Comparison of ENCODE assay signal across 8 cellular contexts in the genomic region with DNA sequence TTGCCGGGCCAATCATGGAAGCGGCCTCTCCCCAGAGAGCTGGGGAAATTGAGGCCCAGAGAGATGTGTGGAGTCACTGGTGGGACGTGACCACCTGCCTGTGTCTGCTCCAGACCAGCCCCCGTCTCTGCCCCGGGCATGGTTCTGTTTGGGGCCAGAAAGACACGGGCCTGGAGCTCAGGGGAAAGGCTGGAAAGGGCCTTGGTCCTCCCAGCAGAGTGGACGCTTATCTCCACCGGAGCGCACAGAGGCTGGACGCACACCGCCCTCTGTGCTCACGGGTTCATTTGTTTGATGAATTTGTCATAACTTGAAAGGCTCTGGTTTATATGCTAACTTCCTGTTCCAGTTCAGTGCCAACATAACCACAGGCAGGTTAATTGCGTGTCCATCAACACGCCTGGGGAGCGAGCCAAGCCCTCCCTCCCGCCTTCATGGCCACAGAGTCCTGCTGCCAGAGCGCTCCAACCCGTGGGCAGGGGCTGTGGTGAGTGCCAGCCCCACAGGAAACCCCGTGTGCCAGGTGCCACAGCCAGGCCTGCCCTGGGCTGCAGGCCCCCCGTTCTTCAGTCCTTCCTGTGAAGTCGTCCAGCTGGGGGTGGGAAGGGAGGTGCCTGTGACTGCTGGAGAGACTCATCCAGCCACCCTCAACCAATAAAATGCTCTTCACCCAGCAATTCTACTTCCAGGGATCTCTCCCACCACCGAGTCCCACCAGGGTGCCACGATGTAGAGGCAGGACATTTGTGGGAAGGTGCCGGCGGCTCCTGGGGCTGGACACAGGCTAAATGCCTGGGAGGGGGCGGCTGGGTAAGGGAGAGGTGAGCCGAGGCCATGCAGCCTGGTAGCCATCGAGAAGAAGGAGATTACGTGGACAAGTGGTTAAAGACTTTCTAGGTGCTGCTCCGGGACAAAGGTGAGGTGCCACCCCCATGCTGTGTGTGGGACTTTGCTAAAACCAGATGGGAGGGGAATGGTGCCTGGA. TPM values are rescaled to one million over a fixed set of nuclear protein-coding genes. Genes with fewer than 3 reads are reported as not detected.
DNase-seq lines count a peak whose midpoint lies in the region; ATAC-seq and TF ChIP-seq lines count a peak whose summit lies in the region.

No MANE protein-coding gene starts in this region.

- intact Hi-C loops in CD8-positive, alpha-beta T cell (cut with DNase I, micrococcal nuclease), result no loop called here
- intact Hi-C loops in adrenal gland (cut with DNase I), result no loop called here
- intact Hi-C loops in testis (cut with DNase I; ENCODE audit: low total_unique reads), result no loop called here

- H3K9me3 ChIP-seq in CD8-positive, alpha-beta T cell (ENCODE audit: low read length), result no peaks in the 10 kb centered on the region
- H3K9me3 ChIP-seq in adrenal gland (replicated peaks in 1 of 3) (no peaks in the 10 kb centered on the region), thymus (ENCODE audit: control insufficient read depth) (no peaks in the 10 kb centered on the region), testis (no peaks in the 10 kb centered on the region)

- H3K9me3 Mint-ChIP-seq in CD8-positive, alpha-beta T cell, result no peaks in the 10 kb centered on the region

- H3K4me3 ChIP-seq in CD8-positive, alpha-beta T cell (ENCODE audit: low read depth, low read length), result peak overlapping the region; percentile 34
- H3K4me3 ChIP-seq in adrenal gland (peak overlapping the region in 1 of 4 donors; percentile 27), thymus (ENCODE audit: low read length) (no peak overlapping the region), testis (no peak overlapping the region)

- ATAC-seq in CD8-positive, alpha-beta T cell, result peak; percentile 50
- ATAC-seq in GM21528 (IDR thresholded peaks at IDR 0.05; ENCODE audit: low FRiP score, unreplicated experiment), result no peak
- no peak for ATAC-seq in GM19328 (IDR thresholded peaks at IDR 0.05; ENCODE audit: unreplicated experiment)

- 31 to 61% (median 40%) methylated on average over 9 to 30 of the region's 30 CpGs for WGBS in adrenal gland, 4 donors
- WGBS in thymus, result 18% methylated on average over 30 of the region's 30 CpGs
- 60 to 69% methylated on average over 22 to 30 of the region's 30 CpGs for WGBS in testis, 2 donors

- peak overlapping the region; percentile 57 for H3K4me3 Mint-ChIP-seq in CD8-positive, alpha-beta T cell

- H3K27ac Mint-ChIP-seq in CD8-positive, alpha-beta T cell, result no peak overlapping the region

- no peaks in the 10 kb centered on the region for H3K36me3 ChIP-seq in CD8-positive, alpha-beta T cell (ENCODE audit: insufficient read depth, low read length)
- no peaks in the 10 kb centered on the region for H3K36me3 ChIP-seq in adrenal gland (replicated peaks in 1 of 2)
- no peaks in the 10 kb centered on the region for H3K36me3 ChIP-seq in thymus (ENCODE audit: control insufficient read depth, insufficient read depth)
- no peaks in the 10 kb centered on the region for H3K36me3 ChIP-seq in testis (ENCODE audit: low read depth, missing control alignments)

- CTCF ChIA-PET in CD8-positive, alpha-beta T cell (lab: Charles Lee), result interaction anchor here (0.5 to 1.0 kb wide), 2 partner anchors 118 to 908 kb away, joined by 3 to 4 read pairs; no protein-coding TSS in a partner anchor

- H3K27ac ChIP-seq in CD8-positive, alpha-beta T cell (ENCODE audit: low read depth, low read length), result no peak overlapping the region
- H3K27ac ChIP-seq in adrenal gland, result peak overlapping the region; percentile 2 to 89 (median 13)
- peak overlapping the region; percentile 38 for H3K27ac ChIP-seq in layer of hippocampus (ENCODE audit: low read depth, low read length)
- H3K27ac ChIP-seq in thymus (ENCODE audit: low read depth), result peak overlapping the region; percentile 42
- H3K27ac ChIP-seq in testis, result no peak overlapping the region

- H3K4me1 ChIP-seq in CD8-positive, alpha-beta T cell (ENCODE audit: insufficient read depth, low read length), result peaks cover 18% of the 10 kb centered on the region
- H3K4me1 ChIP-seq in adrenal gland (replicated peaks in 1 of 2) (peaks cover 7 to 15% of the 10 kb centered on the region in 2 donors), thymus (ENCODE audit: control insufficient read depth, insufficient read depth, low read length) (peaks cover 5% of the 10 kb centered on the region), testis (peaks cover 4% of the 10 kb centered on the region)

- DNase-seq in CD8-positive, alpha-beta T cell, result peak in 1 of 7 experiments; percentile 5
- peak; percentile 57 for DNase-seq in NCI-H1105 (lab: John Stamatoyannopoulos, UW)
- peak in 6 of 7 donors; percentile 33 to 75 (median 70) for DNase-seq in adrenal gland
- no peak for DNase-seq in testis

- TF ChIP-seq CTCF in CD8-positive, alpha-beta T cell (IDR thresholded peaks at IDR 0.05), result no peak
- TF ChIP-seq CTCF in adrenal gland (IDR thresholded peaks at IDR 0.05) (no peak), testis (IDR thresholded peaks at IDR 0.05) (no peak)

- TF ChIP-seq POLR2A in adrenal gland (IDR thresholded peaks at IDR 0.05) (peak in 1 of 2 donors; percentile 44), testis (IDR thresholded peaks at IDR 0.05) (no peak)

- H3K4me1 Mint-ChIP-seq in CD8-positive, alpha-beta T cell (ENCODE audit: low read depth), result peaks cover 17% of the 10 kb centered on the region

- no peaks in the 10 kb centered on the region for H3K36me3 Mint-ChIP-seq in CD8-positive, alpha-beta T cell

- H3K27me3 ChIP-seq in CD8-positive, alpha-beta T cell (ENCODE audit: insufficient read depth, low read length), result peaks cover 21% of the 10 kb centered on the region
- H3K27me3 ChIP-seq in adrenal gland, result no peaks in the 10 kb centered on the region
- no peaks in the 10 kb centered on the region for H3K27me3 ChIP-seq in layer of hippocampus (ENCODE audit: control insufficient read depth, insufficient read depth, low read length)
- peaks cover 15% of the 10 kb centered on the region for H3K27me3 ChIP-seq in thymus (ENCODE audit: control insufficient read depth, insufficient read depth)
- no peaks in the 10 kb centered on the region for H3K27me3 ChIP-seq in testis

- POLR2A ChIA-PET in CD8-positive, alpha-beta T cell (lab: Charles Lee), result interaction anchor here (1.4 kb wide), 1 partner anchor 147 kb away, joined by 4 read pairs; no protein-coding TSS in a partner anchor

- peaks cover 32% of the 10 kb centered on the region for H3K27me3 Mint-ChIP-seq in CD8-positive, alpha-beta T cell (ENCODE audit: low read depth)

RNA-seq across cellular contexts. Expression of gene BAHCC1, which starts 29.4 kb away (rescaled TPM):
- under 1 TPM; 0.08 to 0.24 TPM for total RNA-seq in CD8-positive, alpha-beta T cell
- 10 to 100 TPM; 13.0 to 35.3 (median 19.2) TPM for total RNA-seq in adrenal gland
- polyA plus RNA-seq in adrenal gland, result 10 to 100 TPM in 2 of 3 donors, 1 to 10 TPM in 1; 2.1 to 68.0 (median 18.2) TPM
- polyA plus RNA-seq in thymus, result 7.3 TPM
- 10 to 100 TPM; 29.2 to 30.2 TPM for total RNA-seq in testis
- 11.3 TPM for polyA plus RNA-seq in testis (ENCODE audit: insufficient read depth, low read depth, low replicate concordance)

Comparison
In these comparisons a context has a peak if more than half of its experiments do, and no peak if none do; other contexts are left out.
1. H3K27ac ChIP-seq: peak in adrenal gland (5 of 5), layer of hippocampus (single experiment) and thymus (single experiment); none in CD8-positive, alpha-beta T cell (single experiment) and testis (0 of 2).
2. RNA of gene BAHCC1, which starts 29.4 kb away (total RNA-seq): 29.2 to 30.2 TPM in testis and 13.0 to 35.3 TPM in adrenal gland; 0.08 to 0.24 TPM in CD8-positive, alpha-beta T cell; every median in the first group is over 10 times any median in the second.